1 cellular context compared by ENCODE assay signal in genomic region chr1:24284156-24284471, GRCh38.
A peak's percentile ranks its signal among the peaks of the same experiment; 100 is the strongest.
TF ChIP-seq lines count a peak whose summit lies in the region.

No MANE protein-coding gene starts in this region.

TF ChIP-seq in A549, 52 proteins besides CTCF, POLR2A, EP300 and RAD21:
- TF ChIP-seq JUNB (IDR thresholded peaks at IDR 0.05) (peak; percentile 48), ZNF302 (CRISPR knock-in tag; IDR thresholded peaks at IDR 0.05) (no peak), NR3C1 (IDR thresholded peaks at IDR 0.05) (no peak), KDM1A (IDR thresholded peaks at IDR 0.05; ENCODE audit: low read depth) (no peak), POLR2AphosphoS2 (conservative IDR thresholded peaks at IDR 0.05; ENCODE audit: low read length) (no peak), HOXB13 (CRISPR knock-in tag; IDR thresholded peaks at IDR 0.05; ENCODE audit: low read depth) (no peak), ZC3H11A (IDR thresholded peaks at IDR 0.05) (no peak), RCOR1 (IDR thresholded peaks at IDR 0.05; ENCODE audit: low read depth, low read length) (no peak), ZSCAN20 (CRISPR knock-in tag; IDR thresholded peaks at IDR 0.05) (no peak), E2F6 (IDR thresholded peaks at IDR 0.05; ENCODE audit: borderline replicate concordance, low read depth) (no peak), CHD4 (IDR thresholded peaks at IDR 0.05; ENCODE audit: borderline replicate concordance) (no peak), ELK1 (IDR thresholded peaks at IDR 0.05; ENCODE audit: low read depth, low read length) (no peak), ATOH8 (CRISPR knock-in tag; IDR thresholded peaks at IDR 0.05; ENCODE audit: low read depth) (no peak), PHF8 (IDR thresholded peaks at IDR 0.05; ENCODE audit: borderline replicate concordance, low read depth) (no peak), NFE2L2 (conservative IDR thresholded peaks at IDR 0.05; ENCODE audit: low read length) (no peak), GATA3 (IDR thresholded peaks at IDR 0.05; ENCODE audit: borderline replicate concordance) (no peak; the same call in 1 of the 2 replicates), BCL3 (IDR thresholded peaks at IDR 0.05) (0 out of 3 replicates have a peak, but pooled peaks have one; percentile 32), RARB (CRISPR knock-in tag; IDR thresholded peaks at IDR 0.05) (no peak), TP53 (CRISPR knock-in tag; IDR thresholded peaks at IDR 0.05) (no peak), FOSL2 (IDR thresholded peaks at IDR 0.05) (peak; percentile 20; the same call in 1 of the 2 replicates), FOSL2 (CRISPR knock-in tag; IDR thresholded peaks at IDR 0.05) (no peak), USF2 (IDR thresholded peaks at IDR 0.05) (no peak), EHMT2 (IDR thresholded peaks at IDR 0.05; ENCODE audit: low read depth) (no peak)
TF ChIP-seq in A549: peak in this region for 3.
